9 cellular contexts compared by ENCODE assay signal in genomic region chr11:115919341-115920086, GRCh38.
DNase-seq lines count a peak whose midpoint lies in the region; ATAC-seq, FAIRE-seq and TF ChIP-seq lines count a peak whose summit lies in the region.
"Had no signal": no experiment of that assay in that cellular context is flagged by ENCODE, and none has a peak within 500 bp of the region (broad histone marks: within the 10 kb centered on the region; RNA-seq: fewer than 3 reads in every experiment).

No MANE protein-coding gene starts in this region.

- FAIRE-seq in GM12892 (lab: Jason Lieb, UNC): no peak
- FAIRE-seq: endometrium had no signal

- ATAC-seq in GM21381 (IDR thresholded peaks at IDR 0.05; ENCODE audit: unreplicated experiment) (peak; percentile 47), HG03521 (IDR thresholded peaks at IDR 0.05; ENCODE audit: unreplicated experiment) (peak; percentile 50)

- TF ChIP-seq POLR2A in GM12892 (IDR thresholded peaks at IDR 0.05; ENCODE audit: low read depth, low read length): peak; percentile 74

- no peak for DNase-seq in GM12892 (ENCODE audit: insufficient read length)
- DNase-seq in foreskin melanocyte: peak; percentile 27
- DNase-seq in NCI-H774 (lab: John Stamatoyannopoulos, UW): no peak
- DNase-seq in NCI-H2196 treated with DMSO at 0.1 percent for 48 hours (lab: John Stamatoyannopoulos, UW; ENCODE audit: unreplicated experiment): no peak
- no peak for DNase-seq in NCI-H1417 treated with DMSO at 0.1 percent for 48 hours (lab: John Stamatoyannopoulos, UW)
- no peak for DNase-seq in SIG-M5 treated with dmso at 0.1 percent for 504 hours (lab: John Stamatoyannopoulos, UW; ENCODE audit: unreplicated experiment)
